Comparison of ENCODE assay signal across 19 cellular contexts in the genomic region with DNA sequence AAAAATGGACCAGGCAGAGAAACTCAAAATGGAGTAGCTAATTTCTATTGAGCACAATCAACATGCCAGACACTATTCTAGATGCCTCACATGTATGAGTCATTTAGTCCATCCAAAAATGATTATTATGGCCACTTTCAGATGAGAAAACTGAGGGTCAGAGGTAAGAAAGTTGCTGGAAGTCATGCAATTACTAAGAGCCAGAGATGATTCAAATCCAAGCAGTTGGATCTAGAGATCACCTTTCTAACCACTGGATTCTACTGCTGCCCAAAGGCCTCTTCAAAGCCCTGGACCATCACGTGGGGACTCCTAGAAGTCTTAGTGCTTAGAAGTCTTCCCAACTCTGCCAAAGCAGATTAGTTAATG. TPM values are rescaled to one million over a fixed set of nuclear protein-coding genes. Genes with fewer than 3 reads are reported as not detected.
A peak's percentile ranks its signal among the peaks of the same experiment; 100 is the strongest.
DNase-seq lines count a peak whose midpoint lies in the region; ATAC-seq and TF ChIP-seq lines count a peak whose summit lies in the region.
"Had no signal": no experiment of that assay in that cellular context is flagged by ENCODE, and none has a peak within 500 bp of the region (broad histone marks: within the 10 kb centered on the region; RNA-seq: fewer than 3 reads in every experiment).

No MANE protein-coding gene starts in this region.

- H3K4me1 Mint-ChIP-seq in activated naive CD8-positive, alpha-beta T cell treated with anti-CD3 and anti-CD28 coated beads for 36 hours: peaks cover 5% of the 10 kb centered on the region
- H3K4me1 Mint-ChIP-seq: CD8-positive, alpha-beta memory T cell had no signal

- H3K9me3 Mint-ChIP-seq in activated naive CD8-positive, alpha-beta T cell treated with anti-CD3 and anti-CD28 coated beads for 36 hours: no peaks in the 10 kb centered on the region
- H3K9me3 Mint-ChIP-seq: CD8-positive, alpha-beta memory T cell; HFFc6 had no signal

- DNase-seq in GM12864 (ENCODE audit: low read depth) (peak; percentile 45), Right ventricle myocardium inferior (ENCODE audit: missing footprints) (no peak), testis (no peak), HuH-7.5 (ENCODE audit: low spot score) (no peak)
- no peak for DNase-seq in activated naive CD8-positive, alpha-beta T cell treated with anti-CD3 and anti-CD28 coated beads for 36 hours
- DNase-seq: activated naive CD4-positive, alpha-beta T cell; CD8-positive, alpha-beta memory T cell; HFFc6; islet precursor cell; mesenchymal stem cell; NCI-H1436 treated with DMSO at 0.1 percent for 48 hours; NCI-H345; right cardiac atrium had no signal

- TF ChIP-seq POLR2A in testis (IDR thresholded peaks at IDR 0.05): no peak

- H3K27ac Mint-ChIP-seq in activated naive CD8-positive, alpha-beta T cell treated with anti-CD3 and anti-CD28 coated beads for 36 hours: no peak overlapping the region
- H3K27ac Mint-ChIP-seq: HFFc6 had no signal

- WGBS in testis, 2 donors: 73 to 88% methylated on average over 1 of the region's 1 CpG

- no peaks in the 10 kb centered on the region for H3K27me3 ChIP-seq in testis

- no peak overlapping the region for H3K4me3 Mint-ChIP-seq in activated naive CD8-positive, alpha-beta T cell treated with anti-CD3 and anti-CD28 coated beads for 36 hours
- H3K4me3 Mint-ChIP-seq: CD8-positive, alpha-beta memory T cell; HFFc6 had no signal

- H3K36me3 ChIP-seq in testis (ENCODE audit: low read depth, missing control alignments): no peaks in the 10 kb centered on the region
- H3K36me3 ChIP-seq: thoracic aorta had no signal

- no peaks in the 10 kb centered on the region for H3K27me3 Mint-ChIP-seq in activated naive CD8-positive, alpha-beta T cell treated with anti-CD3 and anti-CD28 coated beads for 36 hours

- ATAC-seq in GM19023 (IDR thresholded peaks at IDR 0.05; ENCODE audit: unreplicated experiment): peak; percentile 52
- peak; percentile 68 for ATAC-seq in HG02642 (IDR thresholded peaks at IDR 0.05; ENCODE audit: poor library complexity, unreplicated experiment)
- ATAC-seq in HG03378 (IDR thresholded peaks at IDR 0.05; ENCODE audit: unreplicated experiment): peak; percentile 60
- no peak for ATAC-seq in Right ventricle myocardium inferior

- no peaks in the 10 kb centered on the region for H3K9me3 ChIP-seq in testis
- H3K9me3 ChIP-seq: thoracic aorta had no signal

- no peak overlapping the region for H3K4me3 ChIP-seq in GM12864 (ENCODE audit: low read depth, low read length)
- no peak overlapping the region for H3K4me3 ChIP-seq in testis
- H3K4me3 ChIP-seq: thoracic aorta had no signal

- intact Hi-C loops in Right ventricle myocardium inferior (cut with DNase I) (no loop called here), testis (cut with DNase I; ENCODE audit: low total_unique reads) (no loop called here)

- H3K4me1 ChIP-seq in testis: no peaks in the 10 kb centered on the region

- H3K27ac ChIP-seq in testis: no peak overlapping the region
- H3K27ac ChIP-seq: epithelial cell of prostate, thoracic aorta had no signal

- no peaks in the 10 kb centered on the region for H3K36me3 Mint-ChIP-seq in activated naive CD8-positive, alpha-beta T cell treated with anti-CD3 and anti-CD28 coated beads for 36 hours
- H3K36me3 Mint-ChIP-seq: CD8-positive, alpha-beta memory T cell had no signal

- TF ChIP-seq CTCF in GM12864 (IDR thresholded peaks at IDR 0.05; ENCODE audit: low read depth, low read length, missing control alignments) (no peak), testis (IDR thresholded peaks at IDR 0.05) (no peak)

RNA-seq across cellular contexts. Expression of gene HMHB1, which starts 51.8 kb away (rescaled TPM):
- total RNA-seq in Right ventricle myocardium inferior (not detected), testis (not detected)
- total RNA-seq in activated naive CD8-positive, alpha-beta T cell treated with anti-CD3 and anti-CD28 coated beads for 36 hours: not detected
- 2.7 TPM for polyA plus RNA-seq in testis (ENCODE audit: insufficient read depth, low read depth, low replicate concordance)
- total RNA-seq: CD8-positive, alpha-beta memory T cell; HFFc6; OCI-LY7; right cardiac atrium; thoracic aorta had no signal
- polyA plus RNA-seq: CD8-positive, alpha-beta memory T cell; right cardiac atrium had no signal
